Comparison of ENCODE assay signal across 8 cellular contexts in the genomic region with DNA sequence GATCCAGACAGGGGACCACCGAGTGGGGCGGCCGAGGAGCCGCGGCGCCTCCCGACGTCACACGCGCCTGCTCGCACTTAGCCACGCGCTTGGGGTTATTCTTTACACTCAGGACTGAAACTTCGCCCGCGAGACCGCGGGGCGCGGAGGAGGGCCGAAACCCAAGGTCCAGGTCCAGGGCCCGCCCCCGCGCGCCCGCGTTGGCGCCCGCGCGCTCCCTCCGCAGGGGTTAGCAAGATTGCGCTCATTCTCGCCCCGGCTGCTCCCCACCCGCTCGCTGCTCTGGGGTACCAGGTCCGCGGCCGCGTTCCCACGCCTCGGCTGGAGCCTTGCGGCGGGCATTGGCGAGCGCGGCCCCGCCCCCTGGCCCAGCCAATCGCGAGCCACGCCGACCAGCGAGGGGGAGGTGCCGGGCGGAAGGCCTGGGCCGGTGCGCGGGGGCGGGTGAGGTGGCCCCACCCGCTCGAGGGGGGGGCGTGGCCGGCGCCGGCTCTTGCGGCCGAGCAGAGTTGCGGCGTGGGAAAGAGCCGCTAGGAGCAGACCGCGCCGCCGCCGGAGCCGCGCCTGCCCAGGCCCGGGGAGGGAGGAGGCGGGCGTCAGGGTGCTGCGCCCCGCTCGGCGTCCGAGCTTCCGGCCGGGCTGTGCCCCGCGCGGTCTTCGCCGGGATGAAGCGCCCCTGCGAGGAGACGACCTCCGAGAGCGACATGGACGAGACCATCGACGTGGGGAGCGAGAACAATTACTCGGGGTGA. TPM values are rescaled to one million over a fixed set of nuclear protein-coding genes. Genes with fewer than 3 reads are reported as not detected.
DNase-seq lines count a peak whose midpoint lies in the region; ATAC-seq and TF ChIP-seq lines count a peak whose summit lies in the region.

Gene HEY2 (plus strand): TSS at position 521 of the 752 bp plus-strand sequence. CDS start 145 bp downstream, at position 666.

- H3K9me3 ChIP-seq in smooth muscle cell (replicated peaks; ENCODE audit: low read depth): no peaks in the 10 kb centered on the region

- H3K4me2 ChIP-seq in smooth muscle cell: peak within 1 kb of the TSS; percentile 88

- no peak for TF ChIP-seq CTCF in smooth muscle cell (IDR thresholded peaks at IDR 0.05; ENCODE audit: borderline replicate concordance, insufficient read depth, poor library complexity, severe bottlenecking)

- H3K4me3 ChIP-seq in smooth muscle cell: peak within 1 kb of the TSS; percentile 87

- H4K20me1 ChIP-seq in smooth muscle cell (ENCODE audit: low read depth): no peaks in the 10 kb centered on the region

- H3K4me1 ChIP-seq in smooth muscle cell (ENCODE audit: low read depth): peaks cover 29% of the 10 kb centered on the region

- peak; percentile 67 for DNase-seq in SKM-1 treated with dmso at 0.1 percent for 144 hours (lab: John Stamatoyannopoulos, UW; ENCODE audit: unreplicated experiment)
- DNase-seq in SKM-1 (lab: John Stamatoyannopoulos, UW; ENCODE audit: unreplicated experiment): no peak
- peak; percentile 58 for DNase-seq in NCI-H2107 (lab: John Stamatoyannopoulos, UW)
- peak; percentile 40 for DNase-seq in activated CD4-positive, CD25-positive, alpha-beta regulatory T cell treated with anti-CD3 and anti-CD28 coated beads, Interleukin-2, amount 50 U/mL, for 16 hours (ENCODE audit: low read depth, low spot score)
- peak; percentile 43 to 97 (median 92) for DNase-seq in caudate nucleus (lab: John Stamatoyannopoulos, UW)
- DNase-seq in inferior parietal cortex (ENCODE audit: extremely low spot score): peak; percentile 86
- peak; percentile 83 for DNase-seq in smooth muscle cell (lab: John Stamatoyannopoulos, UW; ENCODE audit: unreplicated experiment)

- no peaks in the 10 kb centered on the region for H3K36me3 ChIP-seq in smooth muscle cell (ENCODE audit: low read depth)

- H3F3A ChIP-seq in smooth muscle cell (ENCODE audit: low read depth): peaks cover 6% of the 10 kb centered on the region

- H3K27ac ChIP-seq in caudate nucleus (ENCODE audit: low read depth, low read length) (peak within 1 kb of the TSS; percentile 92), smooth muscle cell (ENCODE audit: low read depth) (peak within 1 kb of the TSS; percentile 64)

- peak within 1 kb of the TSS; percentile 98 for H2AFZ ChIP-seq in smooth muscle cell (ENCODE audit: low read depth)

- peaks cover 35% of the 10 kb centered on the region for H3K79me2 ChIP-seq in smooth muscle cell (ENCODE audit: low read depth)

- peak; percentile 83 for ATAC-seq in HG03039 (IDR thresholded peaks at IDR 0.05; ENCODE audit: unreplicated experiment)

- H3K27me3 ChIP-seq in smooth muscle cell (ENCODE audit: low read depth): no peaks in the 10 kb centered on the region

- WGBS in smooth muscle cell (ENCODE audit: low lambda C conversion rate): under 1% methylated on average over 67 of the region's 103 CpGs

- peak within 1 kb of the TSS; percentile 83 for H3K9ac ChIP-seq in smooth muscle cell (ENCODE audit: low read depth)

RNA-seq across cellular contexts. Expression of gene HEY2, which starts in this region (rescaled TPM):
- 17.2 and 21.2 TPM in 2 replicates for total RNA-seq in smooth muscle cell
- polyA plus RNA-seq in smooth muscle cell: 23.6 and 35.2 TPM in 2 replicates
